ENCODE assay signal across 8 cellular contexts in the genomic region with DNA sequence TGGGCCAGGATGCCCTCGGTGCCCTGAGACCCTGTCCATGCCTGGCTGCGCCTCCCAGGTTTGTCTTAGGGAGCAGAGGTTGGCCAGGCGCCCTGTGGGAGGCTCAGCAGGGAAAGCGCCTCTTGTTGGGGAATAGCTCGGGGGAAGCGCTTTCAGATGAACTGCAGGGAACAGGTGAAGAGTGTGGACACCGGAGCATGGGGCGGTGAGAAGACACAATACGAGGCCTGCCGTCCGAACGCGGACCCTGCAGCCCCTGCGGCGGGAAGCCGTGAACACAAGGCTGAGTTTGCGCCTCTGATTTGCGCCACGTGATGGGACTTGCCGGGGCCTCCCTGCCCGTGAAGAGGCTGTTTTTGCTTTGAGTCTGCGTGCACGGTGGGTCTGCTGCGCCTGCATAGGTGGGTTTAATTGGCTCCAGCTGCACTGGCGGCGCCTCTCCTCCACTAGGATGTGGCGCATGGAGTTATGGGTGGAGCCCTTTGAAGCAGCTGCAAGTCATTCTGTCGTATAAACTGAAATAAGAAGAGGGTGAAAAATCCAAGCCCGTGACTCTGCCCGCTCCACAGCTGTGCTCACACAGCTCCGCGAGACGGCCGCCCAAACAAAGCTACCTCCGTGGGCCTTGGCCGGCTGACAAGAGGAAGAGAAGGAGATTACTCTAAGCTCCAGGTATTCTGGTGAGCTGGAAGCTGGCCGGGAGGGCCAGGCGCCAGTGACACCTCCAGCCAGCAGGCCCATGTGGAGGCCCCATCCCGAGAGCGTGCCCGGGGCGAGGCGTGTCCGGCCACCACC.
DNase-seq lines count a peak whose midpoint lies in the region; ATAC-seq and TF ChIP-seq lines count a peak whose summit lies in the region.
"Had no signal": no experiment of that assay in that cellular context is flagged by ENCODE, and none has a peak within 500 bp of the region (broad histone marks: within the 10 kb centered on the region; RNA-seq: fewer than 3 reads in every experiment).

No MANE protein-coding gene starts in this region.

- no peaks in the 10 kb centered on the region for H3K27me3 ChIP-seq in RWPE2 (ENCODE audit: insufficient read depth, poor library complexity, severe bottlenecking)
- H3K27me3 ChIP-seq in skeletal muscle tissue (ENCODE audit: control insufficient read depth in 3 of 3, insufficient read depth in 3 of 3, low read length in 3 of 3), result peaks cover 0 to 8% (median 2%) of the 10 kb centered on the region in 3 donors

- H3K9me3 ChIP-seq in RWPE2 (ENCODE audit: severe bottlenecking), result peaks cover 8% of the 10 kb centered on the region
- H3K9me3 ChIP-seq in skeletal muscle tissue (ENCODE audit: control insufficient read depth in 3 of 3, low read length in 3 of 3), result peaks cover 7 to 13% (median 10%) of the 10 kb centered on the region in 3 donors

- H3K27ac ChIP-seq in RWPE2 (ENCODE audit: poor library complexity, severe bottlenecking), result no peak overlapping the region
- H3K27ac ChIP-seq in skeletal muscle tissue (ENCODE audit: low read depth, low read length), result peak overlapping the region; percentile 56

- TF ChIP-seq CTCF in RWPE2 (IDR thresholded peaks at IDR 0.05; ENCODE audit: poor library complexity, severe bottlenecking), result no peak

- ATAC-seq in RWPE2 (ENCODE audit: low read depth) (no peak), Right ventricle myocardium inferior (peak; percentile 48), GM21825 (IDR thresholded peaks at IDR 0.05; ENCODE audit: unreplicated experiment) (no peak), HG03097 (IDR thresholded peaks at IDR 0.05; ENCODE audit: low FRiP score, unreplicated experiment) (no peak)

- H3K4me1 ChIP-seq in RWPE2 (ENCODE audit: insufficient read depth, poor library complexity, severe bottlenecking), result peaks cover 1% of the 10 kb centered on the region
- peaks cover 22 to 31% (median 28%) of the 10 kb centered on the region in 3 donors for H3K4me1 ChIP-seq in skeletal muscle tissue (ENCODE audit: control insufficient read depth in 3 of 3, insufficient read depth in 3 of 3, low read length in 3 of 3)

- H3K4me3 ChIP-seq in RWPE2 (ENCODE audit: severe bottlenecking) (no peak overlapping the region), skeletal muscle tissue (ENCODE audit: low read length in 3 of 3) (peak overlapping the region in 2 of 3 donors; percentile 26 to 29)

- TF ChIP-seq RAD21 in Ishikawa (IDR thresholded peaks at IDR 0.05; ENCODE audit: low read depth), result 0 out of 2 replicates have a peak, but pooled peaks have one; percentile 6

- intact Hi-C loops in Right ventricle myocardium inferior (cut with DNase I), result no loop called here

- DNase-seq in RWPE2 (ENCODE audit: low spot score) (peak; percentile 28), Right ventricle myocardium inferior (ENCODE audit: missing footprints) (peak; percentile 68)
- DNase-seq in effector CD4-positive, alpha-beta T cell, result no peak
- DNase-seq: NCI-H187 treated with DMSO at 0.1 percent for 48 hours had no signal

- peak overlapping the region in 1 of 3 donors; percentile 45 for H3K9ac ChIP-seq in skeletal muscle tissue (ENCODE audit: low read depth in 1 of 3, low read length in 3 of 3)

- no peaks in the 10 kb centered on the region for H3K36me3 ChIP-seq in RWPE2 (ENCODE audit: low read depth)
- peaks cover 0 to 2% (median 0%) of the 10 kb centered on the region in 3 donors for H3K36me3 ChIP-seq in skeletal muscle tissue (ENCODE audit: control insufficient read depth in 3 of 3, insufficient read depth in 3 of 3, low read length in 3 of 3)

- TF ChIP-seq EP300 in Ishikawa (IDR thresholded peaks at IDR 0.05; ENCODE audit: borderline replicate concordance), result peak; percentile 93

TF ChIP-seq in Ishikawa, 13 proteins besides CTCF, POLR2A, EP300 and RAD21:
- TF ChIP-seq FOXM1 (IDR thresholded peaks at IDR 0.05; ENCODE audit: borderline replicate concordance, low read depth) (peak; percentile 54; the same call in 1 of the 2 replicates), NFIC (IDR thresholded peaks at IDR 0.05) (peak; percentile 95), YY1 (IDR thresholded peaks at IDR 0.05; ENCODE audit: low read depth) (no peak; the same call in 1 of the 2 replicates), CREB1 (IDR thresholded peaks at IDR 0.05; ENCODE audit: low read depth) (no peak), EGR1 (IDR thresholded peaks at IDR 0.05) (no peak), REST (IDR thresholded peaks at IDR 0.05; ENCODE audit: low read depth) (no peak), TEAD4 (IDR thresholded peaks at IDR 0.05) (peak; percentile 86), TCF12 (IDR thresholded peaks at IDR 0.05; ENCODE audit: low read depth) (peak; percentile 95), TAF1 (IDR thresholded peaks at IDR 0.05; ENCODE audit: low read depth) (0 out of 2 replicates have a peak, but pooled peaks have one; percentile 12), CEBPB (IDR thresholded peaks at IDR 0.05) (no peak), ZBTB7A (IDR thresholded peaks at IDR 0.05; ENCODE audit: low read depth) (peak; percentile 87)
- TF ChIP-seq, protein P1, sequence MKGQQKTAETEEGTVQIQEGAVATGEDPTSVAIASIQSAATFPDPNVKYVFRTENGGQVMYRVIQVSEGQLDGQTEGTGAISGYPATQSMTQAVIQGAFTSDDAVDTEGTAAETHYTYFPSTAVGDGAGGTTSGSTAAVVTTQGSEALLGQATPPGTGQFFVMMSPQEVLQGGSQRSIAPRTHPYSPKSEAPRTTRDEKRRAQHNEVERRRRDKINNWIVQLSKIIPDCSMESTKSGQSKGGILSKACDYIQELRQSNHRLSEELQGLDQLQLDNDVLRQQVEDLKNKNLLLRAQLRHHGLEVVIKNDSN (IDR thresholded peaks at IDR 0.05), result peak; percentile 34
- TF ChIP-seq, protein P2, sequence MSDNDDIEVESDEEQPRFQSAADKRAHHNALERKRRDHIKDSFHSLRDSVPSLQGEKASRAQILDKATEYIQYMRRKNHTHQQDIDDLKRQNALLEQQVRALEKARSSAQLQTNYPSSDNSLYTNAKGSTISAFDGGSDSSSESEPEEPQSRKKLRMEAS (IDR thresholded peaks at IDR 0.05), result peak; percentile 92
